21 cellular contexts compared by ENCODE assay signal in genomic region chr9:129011170-129011569, GRCh38.
"Had no signal": no experiment of that assay in that cellular context is flagged by ENCODE, and none has a peak within 500 bp of the region (broad histone marks: within the 10 kb centered on the region; RNA-seq: fewer than 3 reads in every experiment).

No MANE protein-coding gene starts in this region.

- H3K27me3 ChIP-seq: brain microvascular endothelial cell, tibial nerve had no signal

- H3K9me3 ChIP-seq: prostate gland, tibial nerve had no signal

- ATAC-seq: activated T-cell treated with anti-CD3 and anti-CD28 coated beads, Interleukin-2, amount 50 U/mL, for 72 hours; naive thymus-derived CD8-positive, alpha-beta T cell; right cardiac atrium had no signal

- H3K27ac Mint-ChIP-seq: activated CD4-positive, alpha-beta memory T cell treated with anti-CD3 and anti-CD28 coated beads, Interleukin-2, amount 10 ng/mL, durations not matched to agents 7 days and 5 days; activated naive CD8-positive, alpha-beta T cell treated with anti-CD3 and anti-CD28 coated beads for 36 hours; activated T-cell treated with anti-CD3 and anti-CD28 coated beads, Interleukin-2, amount 50 U/mL, for 72 hours had no signal

- H3K27ac ChIP-seq: brain microvascular endothelial cell, coronary artery, prostate gland, skin epidermis, tibial nerve had no signal

- DNase-seq: activated CD4-positive, alpha-beta memory T cell treated with anti-CD3 and anti-CD28 coated beads, Interleukin-2, amount 10 ng/mL, durations not matched to agents 7 days and 5 days; activated CD4-positive, alpha-beta T cell treated with anti-CD3 and anti-CD28 coated beads for 4 hours; activated gamma-delta T cell treated with Interleukin-2 at 50 U/mL for 16 hours; activated naive CD8-positive, alpha-beta T cell treated with anti-CD3 and anti-CD28 coated beads for 36 hours; activated T-cell treated with anti-CD3 and anti-CD28 coated beads, Interleukin-2, amount 50 U/mL, for 72 hours; anterior cingulate cortex; brain microvascular endothelial cell; effector CD4-positive, alpha-beta T cell; foreskin fibroblast; mesenchymal stem cell; naive thymus-derived CD8-positive, alpha-beta T cell; stimulated activated CD4-positive, alpha-beta T cell treated with anti-CD3 and anti-CD28 coated beads, Interleukin-15, amount 100 ng/mL, for 24 hours; stimulated activated CD4-positive, alpha-beta T cell treated with anti-CD3 and anti-CD28 coated beads, Interleukin-4, amount 100 ng/mL, for 1 hour; stimulated activated naive CD4-positive, alpha-beta T cell treated with Interleukin-2 at 50 U/mL for 16 hours; substantia nigra had no signal

- H3K9me3 Mint-ChIP-seq: activated CD4-positive, alpha-beta memory T cell treated with anti-CD3 and anti-CD28 coated beads, Interleukin-2, amount 10 ng/mL, durations not matched to agents 7 days and 5 days; activated naive CD8-positive, alpha-beta T cell treated with anti-CD3 and anti-CD28 coated beads for 36 hours; activated T-cell treated with anti-CD3 and anti-CD28 coated beads, Interleukin-2, amount 50 U/mL, for 72 hours; central memory CD8-positive, alpha-beta T cell; naive thymus-derived CD8-positive, alpha-beta T cell had no signal

- H3K4me3 ChIP-seq: coronary artery, prostate gland, skin epidermis, tibial nerve had no signal

- H3K4me1 Mint-ChIP-seq: activated CD4-positive, alpha-beta memory T cell treated with anti-CD3 and anti-CD28 coated beads, Interleukin-2, amount 10 ng/mL, durations not matched to agents 7 days and 5 days; activated naive CD8-positive, alpha-beta T cell treated with anti-CD3 and anti-CD28 coated beads for 36 hours; central memory CD8-positive, alpha-beta T cell had no signal

- H3K4me1 ChIP-seq: prostate gland had no signal

- H3K27me3 Mint-ChIP-seq: activated CD4-positive, alpha-beta memory T cell treated with anti-CD3 and anti-CD28 coated beads, Interleukin-2, amount 10 ng/mL, durations not matched to agents 7 days and 5 days; activated naive CD8-positive, alpha-beta T cell treated with anti-CD3 and anti-CD28 coated beads for 36 hours; central memory CD8-positive, alpha-beta T cell; naive thymus-derived CD8-positive, alpha-beta T cell had no signal

- H3K4me3 Mint-ChIP-seq: activated CD4-positive, alpha-beta memory T cell treated with anti-CD3 and anti-CD28 coated beads, Interleukin-2, amount 10 ng/mL, durations not matched to agents 7 days and 5 days; activated naive CD8-positive, alpha-beta T cell treated with anti-CD3 and anti-CD28 coated beads for 36 hours; activated T-cell treated with anti-CD3 and anti-CD28 coated beads, Interleukin-2, amount 50 U/mL, for 72 hours; central memory CD8-positive, alpha-beta T cell; naive thymus-derived CD8-positive, alpha-beta T cell had no signal
